1 cellular context compared by ENCODE assay signal in the genomic region with DNA sequence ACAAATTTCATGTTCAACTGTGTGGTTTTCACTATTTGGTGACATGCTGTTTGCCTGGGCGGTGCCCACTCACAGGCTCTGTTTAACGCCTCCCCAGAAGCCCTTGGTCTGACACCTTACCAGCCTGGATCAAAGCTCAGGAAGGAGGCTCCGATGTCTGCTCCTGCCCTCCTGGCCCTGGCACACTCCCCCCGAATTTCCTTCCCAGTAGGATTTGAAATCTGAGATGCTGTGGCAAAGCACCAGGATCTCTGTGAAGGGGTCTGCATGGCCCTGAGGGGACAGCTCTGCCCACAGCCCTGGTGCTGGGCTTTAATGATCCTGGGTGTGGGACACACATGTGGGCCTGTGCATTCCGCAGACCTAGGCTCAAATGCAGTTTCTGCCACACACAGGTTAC.
TF ChIP-seq lines count a peak whose summit lies in the region.

No MANE protein-coding gene starts in this region.

TF ChIP-seq in neural cell, 6 proteins besides CTCF, POLR2A, EP300 and RAD21:
- TF ChIP-seq REST (IDR thresholded peaks at IDR 0.05; ENCODE audit: borderline replicate concordance) (no peak), TAF1 (IDR thresholded peaks at IDR 0.05; ENCODE audit: low read depth) (no peak), POLR2AphosphoS5 (IDR thresholded peaks at IDR 0.05) (no peak), SMC3 (conservative IDR thresholded peaks at IDR 0.05; ENCODE audit: poor library complexity) (no peak), MXI1 (conservative IDR thresholded peaks at IDR 0.05; ENCODE audit: poor library complexity, severe bottlenecking) (no peak), EZH2 (IDR thresholded peaks at IDR 0.05; ENCODE audit: borderline replicate concordance, insufficient read depth, low read length, poor library complexity, severe bottlenecking) (no peak)
TF ChIP-seq in neural cell: peak in this region for 0.
